Comparison of ENCODE assay signal across 17 cellular contexts in genomic region chr1:119816407-119816806, GRCh38. TPM values are rescaled to one million over a fixed set of nuclear protein-coding genes. Genes with fewer than 3 reads are reported as not detected.
DNase-seq lines count a peak whose midpoint lies in the region; ATAC-seq, FAIRE-seq and TF ChIP-seq lines count a peak whose summit lies in the region.
"Had no signal": no experiment of that assay in that cellular context is flagged by ENCODE, and none has a peak within 500 bp of the region (broad histone marks: within the 10 kb centered on the region; RNA-seq: fewer than 3 reads in every experiment).

No MANE protein-coding gene starts in this region.

- no peaks in the 10 kb centered on the region for H3K27me3 ChIP-seq in small intestine (ENCODE audit: control insufficient read depth in 2 of 2, insufficient read depth in 2 of 2, low read length in 2 of 2)
- H3K27me3 ChIP-seq: BLaER1, gastroesophageal sphincter had no signal

- H3K9me3 ChIP-seq in small intestine (ENCODE audit: control insufficient read depth, low read depth): peaks cover 2% of the 10 kb centered on the region
- H3K9me3 ChIP-seq: BLaER1, gastroesophageal sphincter had no signal

- peak; percentile 58 for DNase-seq in EL
- peak; percentile 52 for DNase-seq in NCI-H69 (lab: John Stamatoyannopoulos, UW)
- DNase-seq in fibroblast of villous mesenchyme (ENCODE audit: low read depth): peak; percentile 79
- DNase-seq in small intestine: peak; percentile 94
- no peak for DNase-seq in SKM-1 (lab: John Stamatoyannopoulos, UW; ENCODE audit: unreplicated experiment)
- no peak for DNase-seq in NOMO-1 (lab: John Stamatoyannopoulos, UW; ENCODE audit: unreplicated experiment in 2 of 2)
- DNase-seq: activated CD8-positive, alpha-beta T cell treated with anti-CD3 and anti-CD28 coated beads for 36 hours; activated gamma-delta T cell treated with Interleukin-2 at 50 U/mL for 16 hours; DMS79 treated with DMSO at 0.1 percent for 48 hours; endodermal cell; immature natural killer cell; Right ventricle myocardium superior had no signal

- 9 to 52% (median 30%) methylated on average over 2 of the region's 2 CpGs for WGBS in small intestine, 3 donors

- no peak for TF ChIP-seq CTCF in fibroblast of villous mesenchyme (IDR thresholded peaks at IDR 0.05; ENCODE audit: insufficient read depth, low read depth, low read length)

- peak overlapping the region in 1 of 2 donors; percentile 54 for H3K27ac ChIP-seq in small intestine (ENCODE audit: low read depth in 1 of 2, low read length in 1 of 2)
- H3K27ac ChIP-seq: BLaER1, gastroesophageal sphincter had no signal

- H3K4me1 ChIP-seq in small intestine (ENCODE audit: control insufficient read depth in 2 of 2, insufficient read depth in 1 of 2, low read depth in 1 of 2, low read length in 1 of 2): peaks cover 5 to 10% of the 10 kb centered on the region in 2 donors
- H3K4me1 ChIP-seq: BLaER1, gastroesophageal sphincter had no signal

- H3K4me3 ChIP-seq in fibroblast of villous mesenchyme (ENCODE audit: low read depth, low read length) (no peak overlapping the region), small intestine (ENCODE audit: low read depth in 1 of 2, low read length in 2 of 2) (no peak overlapping the region)
- H3K4me3 ChIP-seq: BLaER1, gastroesophageal sphincter had no signal

- H3K36me3 ChIP-seq in small intestine (ENCODE audit: control insufficient read depth in 2 of 2, insufficient read depth in 2 of 2, low read length in 2 of 2): no peaks in the 10 kb centered on the region
- H3K36me3 ChIP-seq: BLaER1, gastroesophageal sphincter had no signal

- no peak for ATAC-seq in HG03439 (IDR thresholded peaks at IDR 0.05; ENCODE audit: unreplicated experiment)
- ATAC-seq: activated CD8-positive, alpha-beta T cell treated with anti-CD3 and anti-CD28 coated beads for 36 hours; gastroesophageal sphincter had no signal

- FAIRE-seq in small intestine (lab: Jason Lieb, UNC): peak; percentile 39
- FAIRE-seq: TTC549 had no signal

RNA-seq across cellular contexts. Expression of gene REG4, which starts 5.1 kb away (rescaled TPM):
- total RNA-seq in fibroblast of villous mesenchyme: not detected in 2 replicates
- polyA plus RNA-seq in small intestine: 100 to 1,000 TPM; 145 to 295 (median 212) TPM
- total RNA-seq: endodermal cell, gastroesophageal sphincter, pulmonary artery endothelial cell, Right ventricle myocardium superior had no signal
- polyA plus RNA-seq: immature natural killer cell had no signal

RNA-seq across cellular contexts. Expression of gene HMGCS2, which starts 47.7 kb away (rescaled TPM):
- total RNA-seq in fibroblast of villous mesenchyme: not detected in 2 replicates
- 10 to 100 TPM in 2 of 3 donors, 1 to 10 TPM in 1; 8.3 to 36.2 (median 14.6) TPM for polyA plus RNA-seq in small intestine
- total RNA-seq: activated CD8-positive, alpha-beta T cell treated with anti-CD3 and anti-CD28 coated beads for 36 hours; endodermal cell; pulmonary artery endothelial cell had no signal
- polyA plus RNA-seq: immature natural killer cell had no signal

Comparison
In these comparisons a context has a peak if more than half of its experiments do, and no peak if none do; other contexts are left out.
1. DNase-seq: peak in EL (single experiment), NCI-H69 (single experiment), fibroblast of villous mesenchyme (single experiment) and small intestine (single experiment); none in SKM-1 (single experiment) and NOMO-1 (0 of 2).